Comparison of ENCODE assay signal across 23 cellular contexts in the genomic region with DNA sequence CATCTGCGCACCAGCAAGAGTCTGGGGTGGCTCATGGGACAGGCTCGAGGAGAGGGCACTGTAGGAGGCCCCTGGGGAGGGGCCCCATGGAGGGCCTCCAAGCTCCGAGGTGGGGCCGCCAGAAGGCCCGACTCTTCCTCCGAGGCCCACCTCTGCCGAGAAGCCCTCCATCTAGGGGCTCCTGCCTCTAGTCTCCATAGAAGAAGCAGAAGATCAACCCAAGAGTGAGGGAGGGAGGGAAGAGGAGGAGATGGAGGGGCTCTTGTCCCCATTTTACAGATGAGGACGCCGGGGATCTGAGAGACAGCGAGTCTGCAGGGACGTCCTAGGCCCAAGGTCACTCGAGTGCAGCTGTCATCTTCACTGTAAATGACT. TPM values are rescaled to one million over a fixed set of nuclear protein-coding genes. Genes with fewer than 3 reads are reported as not detected.
"Had no signal": no experiment of that assay in that cellular context is flagged by ENCODE, and none has a peak within 500 bp of the region (broad histone marks: within the 10 kb centered on the region; RNA-seq: fewer than 3 reads in every experiment).

No MANE protein-coding gene starts in this region.

- H3K9me3 ChIP-seq: SK-N-SH had no signal

- ATAC-seq: activated CD4-positive, alpha-beta T cell treated with anti-CD3 and anti-CD28 coated beads for 36 hours; activated naive CD4-positive, alpha-beta T cell treated with anti-CD3 and anti-CD28 coated beads, Interleukin-2, amount 50 U/mL, for 72 hours had no signal

- H3K27ac ChIP-seq: brain microvascular endothelial cell, VCaP had no signal

- DNase-seq: activated CD4-positive, alpha-beta T cell treated with anti-CD3 and anti-CD28 coated beads for 36 hours; activated CD4-positive, CD25-positive, alpha-beta regulatory T cell; activated naive CD4-positive, alpha-beta T cell treated with Interleukin-2 at 50 U/mL for 16 hours; activated T-cell treated with anti-CD3 and anti-CD28 coated beads for 4 hours; brain microvascular endothelial cell; caudate nucleus; Karpas-422; MM.1S; NCI-H1105; NCI-H1436; NCI-H1694 treated with DMSO at 0.1 percent for 48 hours; NCI-H2029 treated with DMSO at 0.1 percent for 48 hours; NCI-H345; NCI-H510A; NCI-H526 treated with DMSO at 0.1 percent for 48 hours; NCI-H82; SK-N-SH; T-helper 1 cell had no signal

- H3K4me2 ChIP-seq: SK-N-SH had no signal

- H3K9ac ChIP-seq: SK-N-SH had no signal

- H3K4me3 Mint-ChIP-seq: activated CD4-positive, alpha-beta T cell treated with anti-CD3 and anti-CD28 coated beads for 36 hours had no signal

- H3K36me3 ChIP-seq: brain microvascular endothelial cell had no signal

- H3K27ac Mint-ChIP-seq: activated CD4-positive, alpha-beta T cell treated with anti-CD3 and anti-CD28 coated beads for 36 hours; activated naive CD4-positive, alpha-beta T cell treated with anti-CD3 and anti-CD28 coated beads, Interleukin-2, amount 50 U/mL, for 72 hours had no signal

RNA-seq across cellular contexts. Expression of gene DIO3, which starts 41.2 kb away (rescaled TPM):
- total RNA-seq: activated CD4-positive, alpha-beta T cell treated with anti-CD3 and anti-CD28 coated beads for 36 hours; activated naive CD4-positive, alpha-beta T cell treated with anti-CD3 and anti-CD28 coated beads, Interleukin-2, amount 50 U/mL, for 72 hours; OCI-LY7; RPMI7951; T-helper 2 cell treated with Interferon-gamma antibody and Interleukin-4, amounts not matched to agents 100 ng/mL and 5 ng/mL, for 36 hours had no signal
- polyA plus RNA-seq: SK-N-SH had no signal
